ENCODE assay signal across 1 cellular context in genomic region chr3:160804762-160805161, GRCh38.
A peak's percentile ranks its signal among the peaks of the same experiment; 100 is the strongest.
TF ChIP-seq lines count a peak whose summit lies in the region.

No MANE protein-coding gene starts in this region.

TF ChIP-seq in HEK293, 187 proteins besides CTCF, POLR2A, EP300 and RAD21 (continued from another document):
- no peak for TF ChIP-seq ZNF274 (IDR thresholded peaks at IDR 0.05; ENCODE audit: low read length)
- no peak for TF ChIP-seq ZNF274 (tag by site-specific recombination; IDR thresholded peaks at IDR 0.05; ENCODE audit: borderline replicate concordance)
- no peak for TF ChIP-seq ZNF239 (tag by site-specific recombination; IDR thresholded peaks at IDR 0.05)
- TF ChIP-seq GLIS1 (tag by site-specific recombination; IDR thresholded peaks at IDR 0.05), result peak; percentile 49; the same call in 1 of the 2 replicates
- 0 out of 2 replicates have a peak, but pooled peaks have one; percentile 28 for TF ChIP-seq KLF10 (tag by site-specific recombination; IDR thresholded peaks at IDR 0.05)
- TF ChIP-seq ZFP37 (tag by site-specific recombination; IDR thresholded peaks at IDR 0.05), result 0 out of 2 replicates have a peak, but pooled peaks have one; percentile 24
- TF ChIP-seq IKZF3 (tag by site-specific recombination; IDR thresholded peaks at IDR 0.05), result peak; percentile 79
- peak; percentile 68; the same call in 1 of the 2 replicates for TF ChIP-seq SP3 (tag by site-specific recombination; IDR thresholded peaks at IDR 0.05)
- TF ChIP-seq ZNF398 (tag by site-specific recombination; IDR thresholded peaks at IDR 0.05), result peak; percentile 66
- TF ChIP-seq, protein P1, sequence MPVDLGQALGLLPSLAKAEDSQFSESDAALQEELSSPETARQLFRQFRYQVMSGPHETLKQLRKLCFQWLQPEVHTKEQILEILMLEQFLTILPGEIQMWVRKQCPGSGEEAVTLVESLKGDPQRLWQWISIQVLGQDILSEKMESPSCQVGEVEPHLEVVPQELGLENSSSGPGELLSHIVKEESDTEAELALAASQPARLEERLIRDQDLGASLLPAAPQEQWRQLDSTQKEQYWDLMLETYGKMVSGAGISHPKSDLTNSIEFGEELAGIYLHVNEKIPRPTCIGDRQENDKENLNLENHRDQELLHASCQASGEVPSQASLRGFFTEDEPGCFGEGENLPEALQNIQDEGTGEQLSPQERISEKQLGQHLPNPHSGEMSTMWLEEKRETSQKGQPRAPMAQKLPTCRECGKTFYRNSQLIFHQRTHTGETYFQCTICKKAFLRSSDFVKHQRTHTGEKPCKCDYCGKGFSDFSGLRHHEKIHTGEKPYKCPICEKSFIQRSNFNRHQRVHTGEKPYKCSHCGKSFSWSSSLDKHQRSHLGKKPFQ (tag by site-specific recombination; IDR thresholded peaks at IDR 0.05), result peak; percentile 52; the same call in 1 of the 2 replicates
- TF ChIP-seq, protein P2, sequence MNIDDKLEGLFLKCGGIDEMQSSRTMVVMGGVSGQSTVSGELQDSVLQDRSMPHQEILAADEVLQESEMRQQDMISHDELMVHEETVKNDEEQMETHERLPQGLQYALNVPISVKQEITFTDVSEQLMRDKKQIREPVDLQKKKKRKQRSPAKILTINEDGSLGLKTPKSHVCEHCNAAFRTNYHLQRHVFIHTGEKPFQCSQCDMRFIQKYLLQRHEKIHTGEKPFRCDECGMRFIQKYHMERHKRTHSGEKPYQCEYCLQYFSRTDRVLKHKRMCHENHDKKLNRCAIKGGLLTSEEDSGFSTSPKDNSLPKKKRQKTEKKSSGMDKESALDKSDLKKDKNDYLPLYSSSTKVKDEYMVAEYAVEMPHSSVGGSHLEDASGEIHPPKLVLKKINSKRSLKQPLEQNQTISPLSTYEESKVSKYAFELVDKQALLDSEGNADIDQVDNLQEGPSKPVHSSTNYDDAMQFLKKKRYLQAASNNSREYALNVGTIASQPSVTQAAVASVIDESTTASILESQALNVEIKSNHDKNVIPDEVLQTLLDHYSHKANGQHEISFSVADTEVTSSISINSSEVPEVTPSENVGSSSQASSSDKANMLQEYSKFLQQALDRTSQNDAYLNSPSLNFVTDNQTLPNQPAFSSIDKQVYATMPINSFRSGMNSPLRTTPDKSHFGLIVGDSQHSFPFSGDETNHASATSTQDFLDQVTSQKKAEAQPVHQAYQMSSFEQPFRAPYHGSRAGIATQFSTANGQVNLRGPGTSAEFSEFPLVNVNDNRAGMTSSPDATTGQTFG (tag by site-specific recombination; IDR thresholded peaks at IDR 0.05; ENCODE audit: borderline replicate concordance), result no peak
- no peak for TF ChIP-seq ZNF174 (tag by site-specific recombination; IDR thresholded peaks at IDR 0.05)
- no peak for TF ChIP-seq ZBTB1 (tag by site-specific recombination; IDR thresholded peaks at IDR 0.05)
- peak; percentile 63 for TF ChIP-seq ZNF629 (tag by site-specific recombination; IDR thresholded peaks at IDR 0.05)
- TF ChIP-seq ZFP41 (tag by site-specific recombination; IDR thresholded peaks at IDR 0.05; ENCODE audit: borderline replicate concordance), result no peak
- 0 out of 2 replicates have a peak, but pooled peaks have one; percentile 23 for TF ChIP-seq ZNF843 (tag by site-specific recombination; IDR thresholded peaks at IDR 0.05)
- peak; percentile 41; the same call in 1 of the 2 replicates for TF ChIP-seq WT1 (tag by site-specific recombination; IDR thresholded peaks at IDR 0.05)
- TF ChIP-seq, protein P3, sequence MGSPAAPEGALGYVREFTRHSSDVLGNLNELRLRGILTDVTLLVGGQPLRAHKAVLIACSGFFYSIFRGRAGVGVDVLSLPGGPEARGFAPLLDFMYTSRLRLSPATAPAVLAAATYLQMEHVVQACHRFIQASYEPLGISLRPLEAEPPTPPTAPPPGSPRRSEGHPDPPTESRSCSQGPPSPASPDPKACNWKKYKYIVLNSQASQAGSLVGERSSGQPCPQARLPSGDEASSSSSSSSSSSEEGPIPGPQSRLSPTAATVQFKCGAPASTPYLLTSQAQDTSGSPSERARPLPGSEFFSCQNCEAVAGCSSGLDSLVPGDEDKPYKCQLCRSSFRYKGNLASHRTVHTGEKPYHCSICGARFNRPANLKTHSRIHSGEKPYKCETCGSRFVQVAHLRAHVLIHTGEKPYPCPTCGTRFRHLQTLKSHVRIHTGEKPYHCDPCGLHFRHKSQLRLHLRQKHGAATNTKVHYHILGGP (tag by site-specific recombination; IDR thresholded peaks at IDR 0.05), result no peak
- 0 out of 2 replicates have a peak, but pooled peaks have one; percentile 24 for TF ChIP-seq HIC1 (tag by site-specific recombination; IDR thresholded peaks at IDR 0.05)
- TF ChIP-seq, protein P4, sequence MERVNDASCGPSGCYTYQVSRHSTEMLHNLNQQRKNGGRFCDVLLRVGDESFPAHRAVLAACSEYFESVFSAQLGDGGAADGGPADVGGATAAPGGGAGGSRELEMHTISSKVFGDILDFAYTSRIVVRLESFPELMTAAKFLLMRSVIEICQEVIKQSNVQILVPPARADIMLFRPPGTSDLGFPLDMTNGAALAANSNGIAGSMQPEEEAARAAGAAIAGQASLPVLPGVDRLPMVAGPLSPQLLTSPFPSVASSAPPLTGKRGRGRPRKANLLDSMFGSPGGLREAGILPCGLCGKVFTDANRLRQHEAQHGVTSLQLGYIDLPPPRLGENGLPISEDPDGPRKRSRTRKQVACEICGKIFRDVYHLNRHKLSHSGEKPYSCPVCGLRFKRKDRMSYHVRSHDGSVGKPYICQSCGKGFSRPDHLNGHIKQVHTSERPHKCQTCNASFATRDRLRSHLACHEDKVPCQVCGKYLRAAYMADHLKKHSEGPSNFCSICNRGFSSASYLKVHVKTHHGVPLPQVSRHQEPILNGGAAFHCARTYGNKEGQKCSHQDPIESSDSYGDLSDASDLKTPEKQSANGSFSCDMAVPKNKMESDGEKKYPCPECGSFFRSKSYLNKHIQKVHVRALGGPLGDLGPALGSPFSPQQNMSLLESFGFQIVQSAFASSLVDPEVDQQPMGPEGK (tag by site-specific recombination; IDR thresholded peaks at IDR 0.05), result peak; percentile 66; the same call in 1 of the 2 replicates
- TF ChIP-seq ZNF692 (tag by site-specific recombination; IDR thresholded peaks at IDR 0.05), result no peak
- TF ChIP-seq MYNN (tag by site-specific recombination; IDR thresholded peaks at IDR 0.05; ENCODE audit: borderline replicate concordance), result no peak
- 0 out of 2 replicates have a peak, but pooled peaks have one; percentile 29 for TF ChIP-seq ZSCAN23 (tag by site-specific recombination; IDR thresholded peaks at IDR 0.05)
- TF ChIP-seq ZNF366 (tag by site-specific recombination; conservative IDR thresholded peaks at IDR 0.05), result peak; percentile 54
- TF ChIP-seq ZNF600 (tag by site-specific recombination; IDR thresholded peaks at IDR 0.05), result peak; percentile 78; the same call in 1 of the 2 replicates
- TF ChIP-seq HOXD13 (CRISPR knock-in tag; IDR thresholded peaks at IDR 0.05; ENCODE audit: borderline replicate concordance), result no peak
- TF ChIP-seq SALL2 (tag by site-specific recombination; IDR thresholded peaks at IDR 0.05; ENCODE audit: borderline replicate concordance), result no peak
- 0 out of 2 replicates have a peak, but pooled peaks have one; percentile 15 for TF ChIP-seq ZNF596 (tag by site-specific recombination; IDR thresholded peaks at IDR 0.05)
- peak; percentile 91 for TF ChIP-seq ZBTB17 (tag by site-specific recombination; IDR thresholded peaks at IDR 0.05)
- TF ChIP-seq OSR2 (tag by site-specific recombination; IDR thresholded peaks at IDR 0.05), result peak; percentile 61
- peak; percentile 94 for TF ChIP-seq ZBTB48 (tag by site-specific recombination; IDR thresholded peaks at IDR 0.05)
